In genomic region chr5:138372653-138373052, GRCh38 we compare ENCODE assay signal across 17 cellular contexts.
"Had no signal": no experiment of that assay in that cellular context is flagged by ENCODE, and none has a peak within 500 bp of the region (broad histone marks: within the 10 kb centered on the region; RNA-seq: fewer than 3 reads in every experiment).

No MANE protein-coding gene starts in this region.

- DNase-seq: activated CD4-positive, alpha-beta memory T cell treated with anti-CD3 and anti-CD28 coated beads, Interleukin-2, amount 10 ng/mL, durations not matched to agents 7 days and 5 days; activated CD4-positive, alpha-beta T cell treated with anti-CD3 and anti-CD28 coated beads for 4 hours; activated CD8-positive, alpha-beta memory T cell treated with anti-CD3 and anti-CD28 coated beads, Interleukin-2, amount 10 ng/mL, durations not matched to agents 7 days and 5 days; activated gamma-delta T cell; activated T-cell treated with anti-CD3 and anti-CD28 coated beads, Interleukin-2, amount 50 U/mL, for 1 hour; amygdala; effector memory CD8-positive, alpha-beta T cell; foreskin fibroblast; mesenchymal stem cell; naive thymus-derived CD4-positive, alpha-beta T cell; retina; spleen; stimulated activated CD8-positive, alpha-beta memory T cell treated with anti-CD3 and anti-CD28 coated beads, Interleukin-4, amount 100 ng/mL, for 48 hours; stimulated activated naive CD4-positive, alpha-beta T cell; SW 1271; upper lobe of right lung had no signal

- H3K27me3 Mint-ChIP-seq: activated CD4-positive, alpha-beta memory T cell treated with anti-CD3 and anti-CD28 coated beads, Interleukin-2, amount 10 ng/mL, durations not matched to agents 7 days and 5 days; activated CD8-positive, alpha-beta memory T cell treated with anti-CD3 and anti-CD28 coated beads, Interleukin-2, amount 10 ng/mL, durations not matched to agents 7 days and 5 days; activated naive CD8-positive, alpha-beta T cell; effector memory CD8-positive, alpha-beta T cell; naive thymus-derived CD4-positive, alpha-beta T cell had no signal

- H3K4me3 Mint-ChIP-seq: activated CD4-positive, alpha-beta memory T cell treated with anti-CD3 and anti-CD28 coated beads, Interleukin-2, amount 10 ng/mL, durations not matched to agents 7 days and 5 days; activated CD8-positive, alpha-beta memory T cell treated with anti-CD3 and anti-CD28 coated beads, Interleukin-2, amount 10 ng/mL, durations not matched to agents 7 days and 5 days; activated naive CD8-positive, alpha-beta T cell; effector memory CD8-positive, alpha-beta T cell; naive thymus-derived CD4-positive, alpha-beta T cell had no signal

- ATAC-seq: activated CD8-positive, alpha-beta memory T cell treated with anti-CD3 and anti-CD28 coated beads, Interleukin-2, amount 10 ng/mL, durations not matched to agents 7 days and 5 days; effector memory CD8-positive, alpha-beta T cell; naive thymus-derived CD4-positive, alpha-beta T cell; upper lobe of right lung had no signal

- H3K27ac Mint-ChIP-seq: activated CD4-positive, alpha-beta memory T cell treated with anti-CD3 and anti-CD28 coated beads, Interleukin-2, amount 10 ng/mL, durations not matched to agents 7 days and 5 days; activated CD8-positive, alpha-beta memory T cell treated with anti-CD3 and anti-CD28 coated beads, Interleukin-2, amount 10 ng/mL, durations not matched to agents 7 days and 5 days; activated naive CD8-positive, alpha-beta T cell; naive thymus-derived CD4-positive, alpha-beta T cell had no signal

- H3K9me3 Mint-ChIP-seq: activated CD4-positive, alpha-beta memory T cell treated with anti-CD3 and anti-CD28 coated beads, Interleukin-2, amount 10 ng/mL, durations not matched to agents 7 days and 5 days; effector memory CD8-positive, alpha-beta T cell; naive thymus-derived CD4-positive, alpha-beta T cell had no signal
